17 cellular contexts compared by ENCODE assay signal in genomic region chr2:47080888-47081301, GRCh38.
"Had no signal": no experiment of that assay in that cellular context is flagged by ENCODE, and none has a peak within 500 bp of the region (broad histone marks: within the 10 kb centered on the region; RNA-seq: fewer than 3 reads in every experiment).

No MANE protein-coding gene starts in this region.

- DNase-seq: activated naive CD4-positive, alpha-beta T cell treated with Interleukin-2 at 50 U/mL for 16 hours; activated T-cell treated with anti-CD3 and anti-CD28 coated beads for 4 hours; anterior cingulate cortex; cerebellar nuclear complex; dermis blood vessel endothelial cell; effector memory CD8-positive, alpha-beta T cell; kidney glomerular epithelial cell; left ventricle myocardium superior; mesendoderm; nephron progenitor cell; stimulated activated CD4-positive, alpha-beta T cell treated with anti-CD3 and anti-CD28 coated beads, Interleukin-2, amount 100 ng/mL, for 48 hours; stimulated activated naive CD4-positive, alpha-beta T cell; T-cell; T1000 had no signal

- ATAC-seq: activated CD4-positive, CD25-positive, alpha-beta regulatory T cell treated with anti-CD3 and anti-CD28 coated beads, Interleukin-2, amount 50 U/mL, for 24 hours; effector memory CD8-positive, alpha-beta T cell; left ventricle myocardium superior; T-cell had no signal

- FAIRE-seq: frontal cortex had no signal

- H3K27ac ChIP-seq: epithelial cell of prostate had no signal
